ENCODE assay signal across 24 cellular contexts in genomic region chr19:6150289-6150688, GRCh38. TPM values are rescaled to one million over a fixed set of nuclear protein-coding genes. Genes with fewer than 3 reads are reported as not detected.
"Had no signal": no experiment of that assay in that cellular context is flagged by ENCODE, and none has a peak within 500 bp of the region (broad histone marks: within the 10 kb centered on the region; RNA-seq: fewer than 3 reads in every experiment).

No MANE protein-coding gene starts in this region.

- H3K27ac ChIP-seq: KMS-11, SJSA1, SK-N-MC had no signal

- DNase-seq: Kasumi-1, MV-4-11, NCI-H1048, NCI-H1105 treated with DMSO at 0.1 percent for 48 hours, NCI-H1417 treated with DMSO at 0.1 percent for 48 hours, NCI-H146, NCI-H1694 treated with DMSO at 0.1 percent for 48 hours, NCI-H2029, NCI-H2081 treated with DMSO at 0.1 percent for 48 hours, NCI-H2171, NCI-H226, NCI-H446, NCI-H510A, NCI-H524 treated with DMSO at 0.1 percent for 48 hours, NCI-H69, NCI-H774, Right ventricle myocardium superior, RPMI8226, SIG-M5 had no signal

- H3K9ac ChIP-seq: KMS-11 had no signal

- H3K36me3 ChIP-seq: SJSA1 had no signal

- H3K27me3 ChIP-seq: SJSA1 had no signal

- H3K4me1 ChIP-seq: SJSA1 had no signal

- H3K4me2 ChIP-seq: KMS-11 had no signal

- H3K4me3 ChIP-seq: SJSA1, SK-N-MC had no signal

RNA-seq across cellular contexts. Expression of gene ACSBG2, which starts 14.8 kb away (rescaled TPM):
- total RNA-seq: HT-29, M059J, Right ventricle myocardium superior, SJSA1 had no signal
